Comparison of ENCODE assay signal across 1 cellular context in the genomic region with DNA sequence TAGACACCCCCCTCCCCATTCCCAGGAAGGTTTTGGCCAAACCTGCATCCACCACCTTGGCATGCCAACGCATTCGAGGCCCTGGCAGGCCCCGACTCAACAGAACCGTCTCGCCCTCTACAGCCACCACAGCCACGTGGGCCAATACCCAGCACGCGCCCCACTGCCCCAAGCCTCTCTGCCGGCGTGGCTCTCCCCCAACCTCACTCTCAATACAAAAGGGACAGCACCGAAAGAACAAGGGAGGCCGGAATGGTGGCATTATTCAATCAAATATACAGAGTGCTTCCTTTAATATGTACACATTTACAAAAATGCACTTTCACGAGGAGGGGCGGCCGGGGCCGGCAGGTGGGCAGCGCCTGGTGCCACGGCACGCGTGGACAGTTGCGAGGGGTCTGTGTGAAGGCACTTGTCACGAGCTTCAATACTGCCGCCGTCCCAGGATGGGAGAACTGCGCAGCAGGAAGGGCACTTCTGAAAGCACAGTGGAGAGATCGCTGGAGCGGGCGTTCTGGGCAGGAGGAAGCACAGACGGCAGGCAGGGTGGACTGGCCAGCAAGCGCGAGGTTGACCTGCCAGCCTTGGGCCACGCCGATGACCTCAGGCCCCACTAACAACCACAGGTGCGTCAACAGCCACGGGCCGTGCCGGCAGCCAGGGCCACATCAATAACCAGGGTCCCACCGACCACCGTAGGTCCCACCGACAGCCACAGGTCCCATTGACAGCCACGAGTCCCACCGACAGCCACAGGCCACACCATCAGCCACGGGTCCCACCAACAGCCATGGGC.
TF ChIP-seq lines count a peak whose summit lies in the region.

No MANE protein-coding gene starts in this region.

TF ChIP-seq in HepG2, 621 proteins besides CTCF, POLR2A, EP300 and RAD21:
- TF ChIP-seq ZIK1 (CRISPR knock-in tag; IDR thresholded peaks at IDR 0.05; ENCODE audit: borderline replicate concordance, low read depth) (no peak), CHCHD3 (CRISPR knock-in tag; IDR thresholded peaks at IDR 0.05) (no peak), ZNF781 (CRISPR knock-in tag; IDR thresholded peaks at IDR 0.05; ENCODE audit: borderline replicate concordance, not compliant biosample characterization) (no peak), ERF (CRISPR knock-in tag; IDR thresholded peaks at IDR 0.05) (no peak), HNRNPH1 (optimal IDR thresholded peaks at IDR 0.05; ENCODE audit: low read depth, low read length) (no peak)
- TF ChIP-seq, protein P1, sequence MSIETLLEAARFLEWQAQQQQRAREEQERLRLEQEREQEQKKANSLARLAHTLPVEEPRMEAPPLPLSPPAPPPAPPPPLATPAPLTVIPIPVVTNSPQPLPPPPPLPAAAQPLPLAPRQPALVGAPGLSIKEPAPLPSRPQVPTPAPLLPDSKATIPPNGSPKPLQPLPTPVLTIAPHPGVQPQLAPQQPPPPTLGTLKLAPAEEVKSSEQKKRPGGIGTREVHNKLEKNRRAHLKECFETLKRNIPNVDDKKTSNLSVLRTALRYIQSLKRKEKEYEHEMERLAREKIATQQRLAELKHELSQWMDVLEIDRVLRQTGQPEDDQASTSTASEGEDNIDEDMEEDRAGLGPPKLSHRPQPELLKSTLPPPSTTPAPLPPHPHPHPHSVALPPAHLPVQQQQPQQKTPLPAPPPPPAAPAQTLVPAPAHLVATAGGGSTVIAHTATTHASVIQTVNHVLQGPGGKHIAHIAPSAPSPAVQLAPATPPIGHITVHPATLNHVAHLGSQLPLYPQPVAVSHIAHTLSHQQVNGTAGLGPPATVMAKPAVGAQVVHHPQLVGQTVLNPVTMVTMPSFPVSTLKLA (IDR thresholded peaks at IDR 0.05), result 0 out of 2 replicates have a peak, but pooled peaks have one; percentile 32
TF ChIP-seq in HepG2: peak in this region for 1.
